Comparison of ENCODE assay signal across 2 cellular contexts in the genomic region with DNA sequence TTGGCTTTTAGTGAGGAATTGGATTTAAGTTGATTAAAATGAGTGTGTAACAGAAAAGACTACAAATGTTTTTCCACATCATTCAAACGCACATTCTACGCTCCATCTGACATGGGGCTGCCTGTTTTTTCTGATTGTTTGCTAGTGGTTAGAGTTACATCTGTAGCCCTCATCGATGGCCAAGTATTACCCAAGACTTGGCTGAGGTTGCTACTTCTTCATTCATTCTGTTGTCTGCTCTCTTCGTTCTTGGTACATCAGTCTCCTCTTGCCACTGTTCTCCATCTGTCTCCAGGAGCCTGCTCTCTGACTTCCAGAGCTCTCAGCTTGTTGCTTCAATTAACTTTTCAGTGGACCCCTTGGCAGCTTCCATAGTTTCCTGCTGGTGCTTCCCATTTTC.
TF ChIP-seq lines count a peak whose summit lies in the region.

No MANE protein-coding gene starts in this region.

TF ChIP-seq in GM23338, 12 proteins besides CTCF, POLR2A, EP300 and RAD21 (continues in another document):
- TF ChIP-seq ZNF331 (CRISPR knock-in tag; IDR thresholded peaks at IDR 0.05; ENCODE audit: low read depth) (no peak), POLR2AphosphoS5 (IDR thresholded peaks at IDR 0.05; ENCODE audit: low read depth) (no peak), NANOG (IDR thresholded peaks at IDR 0.05; ENCODE audit: borderline replicate concordance) (no peak), STAT1 (IDR thresholded peaks at IDR 0.05; ENCODE audit: unreplicated experiment) (no peak), ZNF114 (CRISPR knock-in tag; IDR thresholded peaks at IDR 0.05) (no peak), EZH2phosphoT487 (IDR thresholded peaks at IDR 0.05; ENCODE audit: unreplicated experiment) (no peak), EZH2 (IDR thresholded peaks at IDR 0.05; ENCODE audit: low read depth, unreplicated experiment) (no peak), JUNB (IDR thresholded peaks at IDR 0.05; ENCODE audit: unreplicated experiment) (no peak), CREB1 (CRISPR knock-in tag; IDR thresholded peaks at IDR 0.05; ENCODE audit: low read depth) (no peak)
- TF ChIP-seq, protein P1, sequence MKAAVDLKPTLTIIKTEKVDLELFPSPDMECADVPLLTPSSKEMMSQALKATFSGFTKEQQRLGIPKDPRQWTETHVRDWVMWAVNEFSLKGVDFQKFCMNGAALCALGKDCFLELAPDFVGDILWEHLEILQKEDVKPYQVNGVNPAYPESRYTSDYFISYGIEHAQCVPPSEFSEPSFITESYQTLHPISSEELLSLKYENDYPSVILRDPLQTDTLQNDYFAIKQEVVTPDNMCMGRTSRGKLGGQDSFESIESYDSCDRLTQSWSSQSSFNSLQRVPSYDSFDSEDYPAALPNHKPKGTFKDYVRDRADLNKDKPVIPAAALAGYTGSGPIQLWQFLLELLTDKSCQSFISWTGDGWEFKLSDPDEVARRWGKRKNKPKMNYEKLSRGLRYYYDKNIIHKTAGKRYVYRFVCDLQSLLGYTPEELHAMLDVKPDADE (IDR thresholded peaks at IDR 0.05) = no peak
- TF ChIP-seq, protein P2, sequence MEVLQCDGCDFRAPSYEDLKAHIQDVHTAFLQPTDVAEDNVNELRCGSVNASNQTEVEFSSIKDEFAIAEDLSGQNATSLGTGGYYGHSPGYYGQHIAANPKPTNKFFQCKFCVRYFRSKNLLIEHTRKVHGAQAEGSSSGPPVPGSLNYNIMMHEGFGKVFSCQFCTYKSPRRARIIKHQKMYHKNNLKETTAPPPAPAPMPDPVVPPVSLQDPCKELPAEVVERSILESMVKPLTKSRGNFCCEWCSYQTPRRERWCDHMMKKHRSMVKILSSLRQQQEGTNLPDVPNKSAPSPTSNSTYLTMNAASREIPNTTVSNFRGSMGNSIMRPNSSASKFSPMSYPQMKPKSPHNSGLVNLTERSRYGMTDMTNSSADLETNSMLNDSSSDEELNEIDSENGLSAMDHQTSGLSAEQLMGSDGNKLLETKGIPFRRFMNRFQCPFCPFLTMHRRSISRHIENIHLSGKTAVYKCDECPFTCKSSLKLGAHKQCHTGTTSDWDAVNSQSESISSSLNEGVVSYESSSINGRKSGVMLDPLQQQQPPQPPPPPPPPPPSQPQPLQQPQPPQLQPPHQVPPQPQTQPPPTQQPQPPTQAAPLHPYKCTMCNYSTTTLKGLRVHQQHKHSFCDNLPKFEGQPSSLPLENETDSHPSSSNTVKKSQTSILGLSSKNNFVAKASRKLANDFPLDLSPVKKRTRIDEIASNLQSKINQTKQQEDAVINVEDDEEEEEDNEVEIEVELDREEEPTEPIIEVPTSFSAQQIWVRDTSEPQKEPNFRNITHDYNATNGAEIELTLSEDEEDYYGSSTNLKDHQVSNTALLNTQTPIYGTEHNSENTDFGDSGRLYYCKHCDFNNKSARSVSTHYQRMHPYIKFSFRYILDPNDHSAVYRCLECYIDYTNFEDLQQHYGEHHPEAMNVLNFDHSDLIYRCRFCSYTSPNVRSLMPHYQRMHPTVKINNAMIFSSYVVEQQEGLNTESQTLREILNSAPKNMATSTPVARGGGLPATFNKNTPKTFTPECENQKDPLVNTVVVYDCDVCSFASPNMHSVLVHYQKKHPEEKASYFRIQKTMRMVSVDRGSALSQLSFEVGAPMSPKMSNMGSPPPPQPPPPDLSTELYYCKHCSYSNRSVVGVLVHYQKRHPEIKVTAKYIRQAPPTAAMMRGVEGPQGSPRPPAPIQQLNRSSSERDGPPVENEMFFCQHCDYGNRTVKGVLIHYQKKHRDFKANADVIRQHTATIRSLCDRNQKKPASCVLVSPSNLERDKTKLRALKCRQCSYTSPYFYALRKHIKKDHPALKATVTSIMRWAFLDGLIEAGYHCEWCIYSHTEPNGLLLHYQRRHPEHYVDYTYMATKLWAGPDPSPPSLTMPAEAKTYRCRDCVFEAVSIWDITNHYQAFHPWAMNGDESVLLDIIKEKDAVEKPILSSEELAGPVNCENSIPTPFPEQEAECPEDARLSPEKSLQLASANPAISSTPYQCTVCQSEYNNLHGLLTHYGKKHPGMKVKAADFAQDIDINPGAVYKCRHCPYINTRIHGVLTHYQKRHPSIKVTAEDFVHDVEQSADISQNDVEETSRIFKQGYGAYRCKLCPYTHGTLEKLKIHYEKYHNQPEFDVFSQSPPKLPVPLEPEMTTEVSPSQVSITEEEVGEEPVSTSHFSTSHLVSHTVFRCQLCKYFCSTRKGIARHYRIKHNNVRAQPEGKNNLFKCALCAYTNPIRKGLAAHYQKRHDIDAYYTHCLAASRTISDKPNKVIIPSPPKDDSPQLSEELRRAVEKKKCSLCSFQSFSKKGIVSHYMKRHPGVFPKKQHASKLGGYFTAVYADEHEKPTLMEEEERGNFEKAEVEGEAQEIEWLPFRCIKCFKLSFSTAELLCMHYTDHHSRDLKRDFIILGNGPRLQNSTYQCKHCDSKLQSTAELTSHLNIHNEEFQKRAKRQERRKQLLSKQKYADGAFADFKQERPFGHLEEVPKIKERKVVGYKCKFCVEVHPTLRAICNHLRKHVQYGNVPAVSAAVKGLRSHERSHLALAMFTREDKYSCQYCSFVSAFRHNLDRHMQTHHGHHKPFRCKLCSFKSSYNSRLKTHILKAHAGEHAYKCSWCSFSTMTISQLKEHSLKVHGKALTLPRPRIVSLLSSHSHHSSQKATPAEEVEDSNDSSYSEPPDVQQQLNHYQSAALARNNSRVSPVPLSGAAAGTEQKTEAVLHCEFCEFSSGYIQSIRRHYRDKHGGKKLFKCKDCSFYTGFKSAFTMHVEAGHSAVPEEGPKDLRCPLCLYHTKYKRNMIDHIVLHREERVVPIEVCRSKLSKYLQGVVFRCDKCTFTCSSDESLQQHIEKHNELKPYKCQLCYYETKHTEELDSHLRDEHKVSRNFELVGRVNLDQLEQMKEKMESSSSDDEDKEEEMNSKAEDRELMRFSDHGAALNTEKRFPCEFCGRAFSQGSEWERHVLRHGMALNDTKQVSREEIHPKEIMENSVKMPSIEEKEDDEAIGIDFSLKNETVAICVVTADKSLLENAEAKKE (CRISPR knock-in tag; IDR thresholded peaks at IDR 0.05) = no peak

TF ChIP-seq in H1, 55 proteins besides CTCF, POLR2A, EP300 and RAD21:
- TF ChIP-seq SP2 (IDR thresholded peaks at IDR 0.05; ENCODE audit: low read length) (no peak), SAP30 (IDR thresholded peaks at IDR 0.05; ENCODE audit: insufficient read depth, insufficient replicate concordance, low read length) (no peak), CREB1 (IDR thresholded peaks at IDR 0.05) (no peak), SP4 (IDR thresholded peaks at IDR 0.05; ENCODE audit: low read length) (no peak), ZNF274 (IDR thresholded peaks at IDR 0.05; ENCODE audit: borderline replicate concordance, extremely low read depth, low read length) (no peak), GABPA (IDR thresholded peaks at IDR 0.05; ENCODE audit: borderline replicate concordance, insufficient read depth, low read length) (no peak)
- TF ChIP-seq, protein P3, sequence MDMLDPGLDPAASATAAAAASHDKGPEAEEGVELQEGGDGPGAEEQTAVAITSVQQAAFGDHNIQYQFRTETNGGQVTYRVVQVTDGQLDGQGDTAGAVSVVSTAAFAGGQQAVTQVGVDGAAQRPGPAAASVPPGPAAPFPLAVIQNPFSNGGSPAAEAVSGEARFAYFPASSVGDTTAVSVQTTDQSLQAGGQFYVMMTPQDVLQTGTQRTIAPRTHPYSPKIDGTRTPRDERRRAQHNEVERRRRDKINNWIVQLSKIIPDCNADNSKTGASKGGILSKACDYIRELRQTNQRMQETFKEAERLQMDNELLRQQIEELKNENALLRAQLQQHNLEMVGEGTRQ (IDR thresholded peaks at IDR 0.05; ENCODE audit: low read length) = no peak
- TF ChIP-seq, protein P4, sequence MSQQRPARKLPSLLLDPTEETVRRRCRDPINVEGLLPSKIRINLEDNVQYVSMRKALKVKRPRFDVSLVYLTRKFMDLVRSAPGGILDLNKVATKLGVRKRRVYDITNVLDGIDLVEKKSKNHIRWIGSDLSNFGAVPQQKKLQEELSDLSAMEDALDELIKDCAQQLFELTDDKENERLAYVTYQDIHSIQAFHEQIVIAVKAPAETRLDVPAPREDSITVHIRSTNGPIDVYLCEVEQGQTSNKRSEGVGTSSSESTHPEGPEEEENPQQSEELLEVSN (IDR thresholded peaks at IDR 0.05) = no peak
